19 cellular contexts compared by ENCODE assay signal in the genomic region with DNA sequence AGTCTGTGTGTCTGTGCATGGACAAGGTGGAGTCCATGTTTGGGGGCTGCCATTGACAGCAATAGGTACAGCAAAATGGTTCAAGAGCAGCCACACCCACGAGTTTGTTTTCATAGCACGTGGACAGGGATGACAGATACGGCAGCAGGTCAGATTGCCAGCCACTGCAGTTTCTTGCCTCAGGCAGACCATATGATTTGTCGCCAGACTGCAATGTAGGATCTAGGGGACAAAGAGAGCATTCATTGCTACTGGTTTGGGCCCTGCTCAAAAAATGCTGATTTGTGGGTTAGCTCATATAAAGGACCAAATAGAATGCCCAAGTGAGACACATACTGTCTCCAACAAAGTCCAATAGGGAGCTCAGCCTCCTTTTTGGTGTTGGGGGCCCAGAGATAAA.
"Had no signal": no experiment of that assay in that cellular context is flagged by ENCODE, and none has a peak within 500 bp of the region (broad histone marks: within the 10 kb centered on the region; RNA-seq: fewer than 3 reads in every experiment).

No MANE protein-coding gene starts in this region.

- H3K36me3 Mint-ChIP-seq: activated naive CD8-positive, alpha-beta T cell treated with anti-CD3 and anti-CD28 coated beads for 36 hours; brain had no signal

- ATAC-seq: activated T-cell treated with anti-CD3 and anti-CD28 coated beads, Interleukin-2, amount 50 U/mL, for 72 hours; gastrocnemius medialis; heart right ventricle; left cardiac atrium; lower lobe of right lung; stimulated activated memory B cell treated with anti-CD40 and anti-IgM and Interleukin-4, amounts not matched to agents 10 μg/mL and 1 μg/mL and 100 μg/mL, for 72 hours had no signal

- H3K4me3 Mint-ChIP-seq: activated CD4-positive, alpha-beta memory T cell treated with anti-CD3 and anti-CD28 coated beads, Interleukin-2, amount 10 ng/mL, durations not matched to agents 7 days and 5 days; activated naive CD8-positive, alpha-beta T cell treated with anti-CD3 and anti-CD28 coated beads for 36 hours; activated T-cell treated with anti-CD3 and anti-CD28 coated beads, Interleukin-2, amount 50 U/mL, for 72 hours; brain; central memory CD8-positive, alpha-beta T cell; stimulated activated memory B cell treated with anti-CD40 and anti-IgM and Interleukin-4, amounts not matched to agents 10 μg/mL and 1 μg/mL and 100 μg/mL, for 72 hours had no signal

- DNase-seq: activated CD4-positive, alpha-beta memory T cell treated with anti-CD3 and anti-CD28 coated beads, Interleukin-2, amount 10 ng/mL, durations not matched to agents 7 days and 5 days; activated CD4-positive, alpha-beta T cell treated with anti-CD3 and anti-CD28 coated beads for 4 hours; activated CD8-positive, alpha-beta memory T cell treated with anti-CD3 and anti-CD28 coated beads, Interleukin-2, amount 50 U/mL, for 4 hours; activated gamma-delta T cell; activated naive CD8-positive, alpha-beta T cell treated with anti-CD3 and anti-CD28 coated beads for 36 hours; activated T-cell treated with anti-CD3 and anti-CD28 coated beads, Interleukin-2, amount 50 U/mL, for 72 hours; cortex of kidney; effector CD4-positive, alpha-beta T cell; gastrocnemius medialis; heart right ventricle; left cardiac atrium; lower lobe of right lung; midbrain; stimulated activated CD4-positive, alpha-beta T cell treated with anti-CD3 and anti-CD28 coated beads, Interleukin-2, amount 100 ng/mL, for 48 hours; uterus; WERI-Rb-1 had no signal

- H3K9me3 Mint-ChIP-seq: activated CD4-positive, alpha-beta memory T cell treated with anti-CD3 and anti-CD28 coated beads, Interleukin-2, amount 10 ng/mL, durations not matched to agents 7 days and 5 days; activated T-cell treated with anti-CD3 and anti-CD28 coated beads, Interleukin-2, amount 50 U/mL, for 72 hours; central memory CD8-positive, alpha-beta T cell; stimulated activated memory B cell treated with anti-CD40 and anti-IgM and Interleukin-4, amounts not matched to agents 10 μg/mL and 1 μg/mL and 100 μg/mL, for 72 hours had no signal

- H3K4me1 Mint-ChIP-seq: activated CD4-positive, alpha-beta memory T cell treated with anti-CD3 and anti-CD28 coated beads, Interleukin-2, amount 10 ng/mL, durations not matched to agents 7 days and 5 days; activated naive CD8-positive, alpha-beta T cell treated with anti-CD3 and anti-CD28 coated beads for 36 hours; brain; central memory CD8-positive, alpha-beta T cell had no signal

- H3K27ac Mint-ChIP-seq: activated CD4-positive, alpha-beta memory T cell treated with anti-CD3 and anti-CD28 coated beads, Interleukin-2, amount 10 ng/mL, durations not matched to agents 7 days and 5 days; activated naive CD8-positive, alpha-beta T cell treated with anti-CD3 and anti-CD28 coated beads for 36 hours; activated T-cell treated with anti-CD3 and anti-CD28 coated beads, Interleukin-2, amount 50 U/mL, for 72 hours; brain; stimulated activated memory B cell treated with anti-CD40 and anti-IgM and Interleukin-4, amounts not matched to agents 10 μg/mL and 1 μg/mL and 100 μg/mL, for 72 hours had no signal
